13 cellular contexts compared by ENCODE assay signal in genomic region chr7:28903779-28904538, GRCh38. TPM values are rescaled to one million over a fixed set of nuclear protein-coding genes. Genes with fewer than 3 reads are reported as not detected.
DNase-seq lines count a peak whose midpoint lies in the region; ATAC-seq and TF ChIP-seq lines count a peak whose summit lies in the region.
"Had no signal": no experiment of that assay in that cellular context is flagged by ENCODE, and none has a peak within 500 bp of the region (broad histone marks: within the 10 kb centered on the region; RNA-seq: fewer than 3 reads in every experiment).

No MANE protein-coding gene starts in this region.

- no peaks in the 10 kb centered on the region for H3K4me1 ChIP-seq in PC-9 (replicated peaks; ENCODE audit: insufficient read depth)
- H3K4me1 ChIP-seq in psoas muscle = peaks cover 6% of the 10 kb centered on the region
- H3K4me1 ChIP-seq: BLaER1 treated with 17β-estradiol and CSF1 and Interleukin-3, amounts not matched to agents 10 nM and 100 nM had no signal

- no peak for TF ChIP-seq CTCF in PC-9 (conservative IDR thresholded peaks at IDR 0.05)
- TF ChIP-seq CTCF in fibroblast of the aortic adventitia (IDR thresholded peaks at IDR 0.05; ENCODE audit: insufficient read depth, low read length) = no peak
- TF ChIP-seq CTCF in psoas muscle (IDR thresholded peaks at IDR 0.05) = no peak

- H2AFZ ChIP-seq in PC-9 = peak overlapping the region; percentile 46; the same call in 1 of the 2 replicates

- ATAC-seq in psoas muscle = no peak
- ATAC-seq in esophagus mucosa = no peak

- intact Hi-C loops in PC-9 (cut with micrococcal nuclease; ENCODE audit: unreplicated experiment) (no loop called here), psoas muscle (cut with DNase I) (no loop called here)

- H3F3A ChIP-seq in PC-9 (ENCODE audit: insufficient read depth, low read depth) = no peaks in the 10 kb centered on the region

- peak overlapping the region; percentile 57 for H3K4me2 ChIP-seq in PC-9

- no peaks in the 10 kb centered on the region for H3K9me3 ChIP-seq in PC-9 (ENCODE audit: insufficient read depth, low read depth)
- no peaks in the 10 kb centered on the region for H3K9me3 ChIP-seq in psoas muscle
- H3K9me3 ChIP-seq: BLaER1 treated with 17β-estradiol and CSF1 and Interleukin-3, amounts not matched to agents 10 nM and 100 nM had no signal

- DNase-seq in DMS153 treated with DMSO at 0.1 percent for 48 hours (lab: John Stamatoyannopoulos, UW; ENCODE audit: unreplicated experiment) (peak; percentile 40), PC-9 (no peak), fibroblast of the aortic adventitia (ENCODE audit: low read depth) (peak; percentile 34), psoas muscle (no peak), HPDE6-E6E7 (ENCODE audit: extremely low spot score) (no peak), NCI-H1694 treated with DMSO at 0.1 percent for 48 hours (lab: John Stamatoyannopoulos, UW) (no peak), NAMALWA (ENCODE audit: low spot score) (no peak)
- DNase-seq: activated CD4-positive, CD25-positive, alpha-beta regulatory T cell treated with anti-CD3 and anti-CD28 coated beads, Interleukin-2, amount 50 U/mL, for 72 hours; cortex of kidney; nucleus accumbens; SHP77 had no signal

- POLR2A ChIA-PET in PC-9 (lab: Charles Lee; ENCODE audit: unreplicated experiment) = no interaction called here

- no peaks in the 10 kb centered on the region for H3K9me2 ChIP-seq in PC-9 (ENCODE audit: insufficient read depth)

- H3K27ac ChIP-seq in PC-9 (no peak overlapping the region), psoas muscle (no peak overlapping the region)
- H3K27ac ChIP-seq: BLaER1 treated with 17β-estradiol and CSF1 and Interleukin-3, amounts not matched to agents 10 nM and 100 nM had no signal

- H3K27me3 ChIP-seq in PC-9 (ENCODE audit: insufficient read depth, low read depth) (no peaks in the 10 kb centered on the region), psoas muscle (ENCODE audit: insufficient read depth in 3 of 3, low read length in 2 of 3) (no peaks in the 10 kb centered on the region)
- H3K27me3 ChIP-seq: BLaER1 treated with 17β-estradiol and CSF1 and Interleukin-3, amounts not matched to agents 10 nM and 100 nM had no signal

- H4K20me1 ChIP-seq in PC-9 (ENCODE audit: insufficient read depth) = no peaks in the 10 kb centered on the region
- H4K20me1 ChIP-seq: BLaER1 treated with 17β-estradiol and CSF1 and Interleukin-3, amounts not matched to agents 10 nM and 100 nM had no signal

- H3K79me2 ChIP-seq in PC-9 (ENCODE audit: low read depth) = no peaks in the 10 kb centered on the region

- no peaks in the 10 kb centered on the region for H3K36me3 ChIP-seq in PC-9 (ENCODE audit: low read depth)
- no peaks in the 10 kb centered on the region for H3K36me3 ChIP-seq in psoas muscle (ENCODE audit: insufficient read depth in 1 of 2, low read depth in 1 of 2)
- H3K36me3 ChIP-seq: BLaER1 treated with 17β-estradiol and CSF1 and Interleukin-3, amounts not matched to agents 10 nM and 100 nM had no signal

- CTCF ChIA-PET in PC-9 (lab: Charles Lee) = no interaction called here

- WGBS in psoas muscle, 3 donors = 22 to 35% (median 31%) methylated on average over 3 of the region's 3 CpGs

- BruUV-seq in PC-9 (replicated peaks; lab: Mats Ljungman, UMichigan) = no TSS peak

- H3K4me3 ChIP-seq in PC-9 = peak overlapping the region; percentile 11; the same call in 1 of the 2 replicates
- peak overlapping the region; percentile 36 for H3K4me3 ChIP-seq in fibroblast of the aortic adventitia (ENCODE audit: low read depth, low read length)
- peak overlapping the region; percentile 51 for H3K4me3 ChIP-seq in psoas muscle
- H3K4me3 ChIP-seq: BLaER1 treated with 17β-estradiol and CSF1 and Interleukin-3, amounts not matched to agents 10 nM and 100 nM had no signal

RNA-seq across cellular contexts. Expression of gene TRIL, which starts 54.2 kb away (rescaled TPM):
- total RNA-seq in PC-9 (2021) = not detected in 2 replicates
- 0.81 and 6.3 TPM in 2 replicates for total RNA-seq in fibroblast of the aortic adventitia (ENCODE audit: low replicate concordance)
- total RNA-seq in psoas muscle = 1 to 10 TPM in 2 of 4 donors, under 1 TPM in 2; 0.54 to 3.2 (median 1.2) TPM
- polyA plus RNA-seq in psoas muscle = under 1 TPM; 0.38 to 0.62 (median 0.48) TPM
- 2.9 TPM for total RNA-seq in esophagus mucosa

Comparison
In these comparisons a context has a peak if more than half of its experiments do, and no peak if none do; other contexts are left out.
1. DNase-seq: peak in DMS153 treated with DMSO at 0.1 percent for 48 hours (single experiment) and fibroblast of the aortic adventitia (single experiment); none in PC-9 (0 of 2), psoas muscle (0 of 2), HPDE6-E6E7 (single experiment), NCI-H1694 treated with DMSO at 0.1 percent for 48 hours (single experiment) and NAMALWA (single experiment).
2. Peak in every context shown above with its lines, with median percentiles within 50 percentile points of each other: H3K4me3 ChIP-seq.